Comparison of ENCODE assay signal across 11 cellular contexts in genomic region chr19:29624489-29625210, GRCh38. TPM values are rescaled to one million over a fixed set of nuclear protein-coding genes. Genes with fewer than 3 reads are reported as not detected.
A peak's percentile ranks its signal among the peaks of the same experiment; 100 is the strongest.
DNase-seq lines count a peak whose midpoint lies in the region; ATAC-seq and TF ChIP-seq lines count a peak whose summit lies in the region.
"Had no signal": no experiment of that assay in that cellular context is flagged by ENCODE, and none has a peak within 500 bp of the region (broad histone marks: within the 10 kb centered on the region; RNA-seq: fewer than 3 reads in every experiment).

No MANE protein-coding gene starts in this region.

- peak overlapping the region; percentile 88 for H3K4me3 Mint-ChIP-seq in activated T-helper 17 cell treated with anti-CD3 and anti-CD28 coated beads, Interleukin-2, amount 50 U/mL, for 72 hours
- peak overlapping the region; percentile 82 for H3K4me3 Mint-ChIP-seq in natural killer cell

- intact Hi-C loops in natural killer cell (cut with micrococcal nuclease), result loop anchor here (5.0 kb wide), 1 partner anchor 43 kb away; the partner anchor contains the start of gene PLEKHF1

- peak overlapping the region; percentile 90 for H3K27ac Mint-ChIP-seq in activated T-helper 17 cell treated with anti-CD3 and anti-CD28 coated beads, Interleukin-2, amount 50 U/mL, for 72 hours
- H3K27ac Mint-ChIP-seq in natural killer cell, result peak overlapping the region; percentile 88 to 96

- TF ChIP-seq CTCF in GM12874 (IDR thresholded peaks at IDR 0.05; ENCODE audit: insufficient read depth, low read depth, low read length) (0 out of 2 replicates have a peak, but pooled peaks have one; percentile 15), natural killer cell (IDR thresholded peaks at IDR 0.05) (no peak), coronary artery (IDR thresholded peaks at IDR 0.05) (no peak)

- no peaks in the 10 kb centered on the region for H3K27me3 Mint-ChIP-seq in activated T-helper 17 cell treated with anti-CD3 and anti-CD28 coated beads, Interleukin-2, amount 50 U/mL, for 72 hours
- H3K27me3 Mint-ChIP-seq in natural killer cell (ENCODE audit: low read depth in 2 of 2), result no peaks in the 10 kb centered on the region

- H3K27ac ChIP-seq in coronary artery, result no peak overlapping the region
- H3K27ac ChIP-seq: 22Rv1 had no signal

- no peaks in the 10 kb centered on the region for H3K36me3 Mint-ChIP-seq in activated T-helper 17 cell treated with anti-CD3 and anti-CD28 coated beads, Interleukin-2, amount 50 U/mL, for 72 hours (ENCODE audit: low read depth)
- no peaks in the 10 kb centered on the region for H3K36me3 Mint-ChIP-seq in natural killer cell

- no peak for ATAC-seq in activated T-helper 17 cell treated with anti-CD3 and anti-CD28 coated beads, Interleukin-2, amount 50 U/mL, for 72 hours (replicated peaks)
- no peak for ATAC-seq in natural killer cell
- no peak for ATAC-seq in HG03521 (IDR thresholded peaks at IDR 0.05; ENCODE audit: unreplicated experiment)

- H3K9me3 Mint-ChIP-seq in activated T-helper 17 cell treated with anti-CD3 and anti-CD28 coated beads, Interleukin-2, amount 50 U/mL, for 72 hours, result no peaks in the 10 kb centered on the region
- no peaks in the 10 kb centered on the region for H3K9me3 Mint-ChIP-seq in natural killer cell

- peaks cover 42% of the 10 kb centered on the region for H3K4me1 Mint-ChIP-seq in activated T-helper 17 cell treated with anti-CD3 and anti-CD28 coated beads, Interleukin-2, amount 50 U/mL, for 72 hours
- peaks cover 48 to 68% of the 10 kb centered on the region in 2 donors for H3K4me1 Mint-ChIP-seq in natural killer cell

- H3K4me3 ChIP-seq in coronary artery, result no peak overlapping the region

- DNase-seq in DMS 273 (lab: John Stamatoyannopoulos, UW; ENCODE audit: unreplicated experiment) (peak; percentile 43), DMS 273 treated with DMSO at 0.1 percent for 48 hours (lab: John Stamatoyannopoulos, UW) (no peak), natural killer cell (no peak), coronary artery (ENCODE audit: low spot score) (no peak), AG20443 (ENCODE audit: low spot score) (no peak)
- DNase-seq: activated CD4-positive, alpha-beta T cell treated with anti-CD3 and anti-CD28 coated beads, Interleukin-2, amount 50 U/mL, for 48 hours; dermis blood vessel endothelial cell had no signal

RNA-seq across cellular contexts. Expression of gene POP4, which starts 18.6 kb away (rescaled TPM):
- total RNA-seq in activated T-helper 17 cell treated with anti-CD3 and anti-CD28 coated beads, Interleukin-2, amount 50 U/mL, for 72 hours, result 100 to 1,000 TPM in 1 of 2 donors, 10 to 100 TPM in 1; 59.4 to 102 TPM
- total RNA-seq in natural killer cell, result 10 to 100 TPM; 46.4 to 60.1 (median 46.4) TPM

RNA-seq across cellular contexts. Expression of gene PLEKHF1, which starts 40.6 kb away (rescaled TPM):
- total RNA-seq in activated T-helper 17 cell treated with anti-CD3 and anti-CD28 coated beads, Interleukin-2, amount 50 U/mL, for 72 hours, result 10 to 100 TPM; 34.4 to 40.3 TPM
- total RNA-seq in natural killer cell, result 10 to 100 TPM; 53.0 to 81.8 (median 53.8) TPM
